In genomic region chr6:38933426-38933825, GRCh38 we compare ENCODE assay signal across 9 cellular contexts.
DNase-seq lines count a peak whose midpoint lies in the region; ATAC-seq and TF ChIP-seq lines count a peak whose summit lies in the region.
"Had no signal": no experiment of that assay in that cellular context is flagged by ENCODE, and none has a peak within 500 bp of the region (broad histone marks: within the 10 kb centered on the region; RNA-seq: fewer than 3 reads in every experiment).

No MANE protein-coding gene starts in this region.

- H3K9me3 ChIP-seq in MM.1S (replicated peaks; ENCODE audit: insufficient read depth, low read length) (no peaks in the 10 kb centered on the region), WERI-Rb-1 (ENCODE audit: severe bottlenecking) (peaks cover 4% of the 10 kb centered on the region), sigmoid colon (no peaks in the 10 kb centered on the region)

- no peak overlapping the region for H3K4me2 ChIP-seq in MM.1S (ENCODE audit: low read depth, low read length)

- H3K36me3 ChIP-seq in MM.1S (replicated peaks; ENCODE audit: insufficient read depth, low read length) (no peaks in the 10 kb centered on the region), WERI-Rb-1 (no peaks in the 10 kb centered on the region), sigmoid colon (no peaks in the 10 kb centered on the region)

- no peak for TF ChIP-seq EP300 in sigmoid colon (IDR thresholded peaks at IDR 0.05)

- no peaks in the 10 kb centered on the region for H3K9me2 ChIP-seq in MM.1S (replicated peaks; ENCODE audit: insufficient read depth, low read length)

- no peak overlapping the region for H2AFZ ChIP-seq in MM.1S (ENCODE audit: low read length)

- 47 to 73% methylated on average over 3 of the region's 3 CpGs for WGBS in sigmoid colon, 2 donors

- no peak overlapping the region for H3K9ac ChIP-seq in MM.1S (ENCODE audit: low read length)

- intact Hi-C loops in Right ventricle myocardium superior (cut with DNase I): no loop called here
- intact Hi-C loops in sigmoid colon (cut with DNase I): no loop called here

- TF ChIP-seq POLR2A in GM18505 (IDR thresholded peaks at IDR 0.05; ENCODE audit: borderline replicate concordance, extremely low read depth, insufficient read depth, insufficient read length): no peak
- no peak for TF ChIP-seq POLR2A in sigmoid colon (IDR thresholded peaks at IDR 0.05)

- DNase-seq in Daoy (ENCODE audit: low read depth): peak; percentile 40
- peak; percentile 13 for DNase-seq in MM.1S
- peak; percentile 19 for DNase-seq in WERI-Rb-1
- peak; percentile 34 to 54 for DNase-seq in lung microvascular endothelial cell (ENCODE audit: low read depth in 2 of 2)
- DNase-seq in Right ventricle myocardium superior: no peak
- no peak for DNase-seq in sigmoid colon
- no peak for DNase-seq in UCSD-AML1 (lab: John Stamatoyannopoulos, UW; ENCODE audit: unreplicated experiment)

- no peak overlapping the region for H3K27ac ChIP-seq in MM.1S (ENCODE audit: low read length)
- H3K27ac ChIP-seq in WERI-Rb-1: no peak overlapping the region
- H3K27ac ChIP-seq in sigmoid colon: no peak overlapping the region
- H3K27ac ChIP-seq: skin epidermis had no signal

- H3K27me3 ChIP-seq in MM.1S (replicated peaks; ENCODE audit: insufficient read depth, low read length) (no peaks in the 10 kb centered on the region), WERI-Rb-1 (ENCODE audit: insufficient read depth, low read depth, severe bottlenecking) (no peaks in the 10 kb centered on the region), sigmoid colon (no peaks in the 10 kb centered on the region)

- no peaks in the 10 kb centered on the region for H3K79me2 ChIP-seq in MM.1S (ENCODE audit: low read length)

- no peak overlapping the region for H3K4me3 ChIP-seq in MM.1S (ENCODE audit: low read length)
- H3K4me3 ChIP-seq in WERI-Rb-1 (ENCODE audit: low read depth, low read length): no peak overlapping the region
- H3K4me3 ChIP-seq in sigmoid colon: no peak overlapping the region
- H3K4me3 ChIP-seq: skin epidermis had no signal

- TF ChIP-seq CTCF in MM.1S (IDR thresholded peaks at IDR 0.05; ENCODE audit: low read length) (peak; percentile 28; the same call in 1 of the 2 replicates), WERI-Rb-1 (IDR thresholded peaks at IDR 0.05; ENCODE audit: low read depth, low read length) (peak; percentile 37; the same call in 1 of the 2 replicates), sigmoid colon (IDR thresholded peaks at IDR 0.05) (no peak)

- ATAC-seq in GM18505 (IDR thresholded peaks at IDR 0.05; ENCODE audit: unreplicated experiment): no peak
- ATAC-seq in Right ventricle myocardium superior (ENCODE audit: poor library complexity): no peak

- no peaks in the 10 kb centered on the region for H4K20me1 ChIP-seq in MM.1S (ENCODE audit: insufficient read depth, low read length)

- H3K4me1 ChIP-seq in MM.1S (ENCODE audit: low read length) (no peaks in the 10 kb centered on the region), sigmoid colon (no peaks in the 10 kb centered on the region)

- no peaks in the 10 kb centered on the region for H3F3A ChIP-seq in MM.1S (ENCODE audit: insufficient read depth, low read length)

Comparison
In these comparisons a context has a peak if more than half of its experiments do, and no peak if none do; other contexts are left out.
1. DNase-seq: peak in Daoy (single experiment), MM.1S (single experiment), WERI-Rb-1 (single experiment) and lung microvascular endothelial cell (2 of 2); none in Right ventricle myocardium superior (single experiment), sigmoid colon (single experiment) and UCSD-AML1 (single experiment).
2. CTCF ChIP-seq: peak in MM.1S (single experiment) and WERI-Rb-1 (single experiment); none in sigmoid colon (0 of 4).